In genomic region chr1:185556551-185556950, GRCh38 we compare ENCODE assay signal across 27 cellular contexts.
"Had no signal": no experiment of that assay in that cellular context is flagged by ENCODE, and none has a peak within 500 bp of the region (broad histone marks: within the 10 kb centered on the region; RNA-seq: fewer than 3 reads in every experiment).

No MANE protein-coding gene starts in this region.

- H3K27me3 Mint-ChIP-seq: activated CD4-positive, alpha-beta memory T cell treated with anti-CD3 and anti-CD28 coated beads for 36 hours; activated CD4-positive, alpha-beta T cell treated with anti-CD3 and anti-CD28 coated beads, Interleukin-2, amount 10 ng/mL, durations not matched to agents 24 days and 14 days; activated naive CD4-positive, alpha-beta T cell treated with anti-CD3 and anti-CD28 coated beads, Interleukin-2, amount 10 ng/mL, durations not matched to agents 7 days and 5 days; activated T-cell treated with anti-CD3 and anti-CD28 coated beads, Interleukin-2, amount 50 U/mL, for 24 hours; natural killer cell treated with Interleukin-12 subunit alpha and Interleukin-12 subunit beta and Interleukin-15 and Interleukin-18, amount 100 ng/mL, for 72 hours; stimulated activated naive CD8-positive, alpha-beta T cell treated with anti-CD3 and anti-CD28 coated beads, Interleukin-15, Interleukin-2, amounts not matched to agents 100 ng/mL and 50 ng/mL, for 24 hours; T-helper 17 cell had no signal

- H3K27ac Mint-ChIP-seq: activated CD4-positive, alpha-beta memory T cell treated with anti-CD3 and anti-CD28 coated beads for 36 hours; activated CD4-positive, alpha-beta T cell treated with anti-CD3 and anti-CD28 coated beads, Interleukin-2, amount 10 ng/mL, durations not matched to agents 24 days and 14 days; activated naive CD4-positive, alpha-beta T cell treated with anti-CD3 and anti-CD28 coated beads, Interleukin-2, amount 10 ng/mL, durations not matched to agents 7 days and 5 days; activated T-cell treated with anti-CD3 and anti-CD28 coated beads, Interleukin-2, amount 50 U/mL, for 24 hours; stimulated activated naive CD8-positive, alpha-beta T cell treated with anti-CD3 and anti-CD28 coated beads, Interleukin-15, Interleukin-2, amounts not matched to agents 100 ng/mL and 50 ng/mL, for 24 hours; T-helper 17 cell had no signal

- H3K9me3 Mint-ChIP-seq: activated CD4-positive, alpha-beta memory T cell treated with anti-CD3 and anti-CD28 coated beads for 36 hours; activated CD4-positive, alpha-beta T cell treated with anti-CD3 and anti-CD28 coated beads, Interleukin-2, amount 10 ng/mL, durations not matched to agents 24 days and 14 days; activated naive CD4-positive, alpha-beta T cell treated with anti-CD3 and anti-CD28 coated beads, Interleukin-2, amount 10 ng/mL, durations not matched to agents 7 days and 5 days had no signal

- DNase-seq: activated CD4-positive, alpha-beta memory T cell treated with anti-CD3 and anti-CD28 coated beads for 36 hours; activated CD4-positive, alpha-beta T cell treated with anti-CD3 and anti-CD28 coated beads, Interleukin-2, amount 10 ng/mL, durations not matched to agents 24 days and 14 days; activated CD4-positive, CD25-positive, alpha-beta regulatory T cell treated with anti-CD3 and anti-CD28 coated beads, Interleukin-2, amount 50 U/mL, for 72 hours; activated CD8-positive, alpha-beta memory T cell treated with anti-CD3 and anti-CD28 coated beads, Interleukin-2, amount 50 U/mL, for 48 hours; activated gamma-delta T cell; activated naive CD4-positive, alpha-beta T cell treated with anti-CD3 and anti-CD28 coated beads, Interleukin-2, amount 10 ng/mL, durations not matched to agents 7 days and 5 days; activated T-cell treated with anti-CD3 and anti-CD28 coated beads, Interleukin-2, amount 50 U/mL, for 24 hours; amygdala; central memory CD4-positive, alpha-beta T cell; dermis blood vessel endothelial cell; effector CD4-positive, alpha-beta T cell; esophagus squamous epithelium; foreskin melanocyte; heart right ventricle; left ventricle myocardium superior; mucosa of descending colon; stimulated activated CD4-positive, alpha-beta T cell treated with anti-CD3 and anti-CD28 coated beads, Interleukin-2, amount 100 ng/mL, for 48 hours; SW 1271; T-helper 17 cell; T1000; thyroid gland; upper lobe of left lung had no signal

- H3K36me3 Mint-ChIP-seq: activated CD4-positive, alpha-beta memory T cell treated with anti-CD3 and anti-CD28 coated beads for 36 hours; activated naive CD4-positive, alpha-beta T cell treated with anti-CD3 and anti-CD28 coated beads, Interleukin-2, amount 10 ng/mL, durations not matched to agents 7 days and 5 days; natural killer cell treated with Interleukin-12 subunit alpha and Interleukin-12 subunit beta and Interleukin-15 and Interleukin-18, amount 100 ng/mL, for 72 hours had no signal

- H3K4me3 Mint-ChIP-seq: activated CD4-positive, alpha-beta memory T cell treated with anti-CD3 and anti-CD28 coated beads for 36 hours; activated CD4-positive, alpha-beta T cell treated with anti-CD3 and anti-CD28 coated beads, Interleukin-2, amount 10 ng/mL, durations not matched to agents 24 days and 14 days; activated naive CD4-positive, alpha-beta T cell treated with anti-CD3 and anti-CD28 coated beads, Interleukin-2, amount 10 ng/mL, durations not matched to agents 7 days and 5 days; activated T-cell treated with anti-CD3 and anti-CD28 coated beads, Interleukin-2, amount 50 U/mL, for 24 hours; natural killer cell treated with Interleukin-12 subunit alpha and Interleukin-12 subunit beta and Interleukin-15 and Interleukin-18, amount 100 ng/mL, for 72 hours; stimulated activated naive CD8-positive, alpha-beta T cell treated with anti-CD3 and anti-CD28 coated beads, Interleukin-15, Interleukin-2, amounts not matched to agents 100 ng/mL and 50 ng/mL, for 24 hours; T-helper 17 cell had no signal

- ATAC-seq: heart right ventricle; left ventricle myocardium superior; natural killer cell treated with Interleukin-12 subunit alpha and Interleukin-12 subunit beta and Interleukin-15 and Interleukin-18, amount 100 ng/mL, for 72 hours; T-helper 17 cell had no signal

- H3K4me3 ChIP-seq: breast epithelium, esophagus squamous epithelium, heart right ventricle, mucosa of descending colon, right atrium auricular region, thyroid gland, upper lobe of left lung, vagina had no signal
